ENCODE assay signal across 23 cellular contexts in the genomic region with DNA sequence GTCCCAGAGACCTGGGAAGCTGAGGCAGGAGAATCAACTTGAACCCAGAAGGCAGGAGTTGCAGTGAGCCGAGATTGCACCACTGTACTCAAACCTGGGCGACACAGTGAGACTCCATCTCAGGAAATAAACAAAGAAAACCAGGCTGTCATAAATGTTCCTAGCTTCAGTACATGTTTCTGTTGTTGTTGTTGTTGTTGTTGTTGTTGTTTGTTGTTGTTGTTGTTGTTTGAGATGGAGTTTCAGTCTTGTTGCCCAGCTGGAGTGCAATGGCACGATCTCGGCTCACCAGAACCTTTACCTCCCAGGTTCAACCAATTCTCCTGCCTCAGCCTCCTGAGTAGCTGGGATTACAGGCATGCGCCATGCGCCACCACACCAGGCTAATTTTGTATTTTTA.
DNase-seq lines count a peak whose midpoint lies in the region; ATAC-seq, FAIRE-seq and TF ChIP-seq lines count a peak whose summit lies in the region.
"Had no signal": no experiment of that assay in that cellular context is flagged by ENCODE, and none has a peak within 500 bp of the region (broad histone marks: within the 10 kb centered on the region; RNA-seq: fewer than 3 reads in every experiment).

No MANE protein-coding gene starts in this region.

- BruUV-seq in HepG2 (replicated peaks; lab: Mats Ljungman, UMichigan), result no TSS peak

- no peaks in the 10 kb centered on the region for H3K79me2 ChIP-seq in HepG2 (ENCODE audit: insufficient read depth, low read length)

- peaks cover 29% of the 10 kb centered on the region for H3K4me1 ChIP-seq in HepG2 (ENCODE audit: insufficient read depth, low read length)
- H3K4me1 ChIP-seq in right lobe of liver, result peaks cover 2 to 14% (median 8%) of the 10 kb centered on the region in 4 donors
- no peaks in the 10 kb centered on the region for H3K4me1 ChIP-seq in esophagus muscularis mucosa
- H3K4me1 ChIP-seq: BE2C had no signal

- H4K20me1 ChIP-seq in HepG2 (ENCODE audit: insufficient read depth, low read length), result no peaks in the 10 kb centered on the region

- TF ChIP-seq POLR2A in HepG2 (IDR thresholded peaks at IDR 0.05; ENCODE audit: insufficient read depth in 1 of 2, low read depth in 2 of 2, low read length in 2 of 2) (no peak), right lobe of liver (IDR thresholded peaks at IDR 0.05) (no peak), esophagus muscularis mucosa (IDR thresholded peaks at IDR 0.05; ENCODE audit: low read depth) (no peak)

- POLR2A ChIA-PET in HepG2 (lab: Yijun Ruan, JAX), result no interaction called here

- H2AFZ ChIP-seq in HepG2 (ENCODE audit: low read length), result no peak overlapping the region

- H3K36me3 ChIP-seq in HepG2 (replicated peaks in 1 of 2; ENCODE audit: control insufficient read depth in 1 of 2, insufficient read depth in 2 of 2, low read length in 2 of 2) (no peaks in the 10 kb centered on the region), right lobe of liver (no peaks in the 10 kb centered on the region), esophagus muscularis mucosa (no peaks in the 10 kb centered on the region)
- H3K36me3 ChIP-seq: BE2C, BLaER1 had no signal

- ATAC-seq in HepG2 (no peak), right lobe of liver (no peak)

- FAIRE-seq in HepG2 (lab: Jason Lieb, UNC), result no peak
- FAIRE-seq: A204.1, G401.6, GM12891, GM19239 had no signal

- H3K9me3 ChIP-seq in HepG2 (ENCODE audit: low read length) (no peaks in the 10 kb centered on the region), right lobe of liver (no peaks in the 10 kb centered on the region), esophagus muscularis mucosa (no peaks in the 10 kb centered on the region)
- H3K9me3 ChIP-seq: BE2C had no signal

- no peak overlapping the region for H3K9ac ChIP-seq in HepG2 (ENCODE audit: insufficient read depth, low read depth, low read length)
- H3K9ac ChIP-seq: BLaER1 had no signal

- H3K27me3 ChIP-seq in HepG2 (ENCODE audit: control insufficient read depth in 1 of 2, insufficient read depth in 2 of 2, low read length in 2 of 2), result peaks cover 0 to 5% of the 10 kb centered on the region in 2 experiments; a peak in 3 of 5 replicates
- H3K27me3 ChIP-seq in right lobe of liver, result no peaks in the 10 kb centered on the region
- no peaks in the 10 kb centered on the region for H3K27me3 ChIP-seq in esophagus muscularis mucosa
- H3K27me3 ChIP-seq: BE2C had no signal

- TF ChIP-seq CTCF in HepG2 (CRISPR knock-in tag; IDR thresholded peaks at IDR 0.05) (no peak), right lobe of liver (IDR thresholded peaks at IDR 0.05) (no peak), esophagus muscularis mucosa (IDR thresholded peaks at IDR 0.05) (no peak)

- H3K27ac ChIP-seq in HepG2 (ENCODE audit: extremely low read length, insufficient read depth, low read length) (no peak overlapping the region), right lobe of liver (no peak overlapping the region), esophagus muscularis mucosa (replicated peaks in 1 of 4) (no peak overlapping the region)
- H3K27ac ChIP-seq: BLaER1 had no signal

- 79% methylated on average over 6 of the region's 6 CpGs for WGBS in HepG2 (ENCODE audit: low lambda C conversion rate)
- WGBS in right lobe of liver (ENCODE audit: insufficient coverage, low coverage, low lambda C conversion rate, missing lambda C conversion rate), result 96% methylated on average over 4 of the region's 6 CpGs
- 88% methylated on average over 6 of the region's 6 CpGs for WGBS in esophagus muscularis mucosa

- TF ChIP-seq RAD21 in HepG2 (CRISPR knock-in tag; IDR thresholded peaks at IDR 0.05), result no peak

- in situ Hi-C loops in HepG2 (cut with HindIII; ENCODE audit: extremely low pct_ligation_motif_present, low pct_unique_long_range_greater_than_20kb), result no loop called here

- TF ChIP-seq EP300 in HepG2 (IDR thresholded peaks at IDR 0.05; ENCODE audit: low read depth in 2 of 2, low read length in 2 of 2) (no peak), HepG2 (CRISPR knock-in tag; IDR thresholded peaks at IDR 0.05; ENCODE audit: borderline replicate concordance) (no peak), esophagus muscularis mucosa (IDR thresholded peaks at IDR 0.05) (no peak)

- intact Hi-C loops in HepG2 (cut with micrococcal nuclease; ENCODE audit: unreplicated experiment), result no loop called here
- intact Hi-C loops in right lobe of liver (cut with DNase I), result no loop called here
- intact Hi-C loops in esophagus muscularis mucosa (cut with DNase I), result no loop called here

- CTCF ChIA-PET in HepG2 (lab: Yijun Ruan, JAX; ENCODE audit: low intra/inter-chr PET ratio, low total read pairs), result no interaction called here

- H3K4me3 ChIP-seq in HepG2 (replicated peaks in 1 of 3; ENCODE audit: insufficient read depth in 1 of 3, low read depth in 2 of 3, low read length in 3 of 3) (no peak overlapping the region), right lobe of liver (no peak overlapping the region), esophagus muscularis mucosa (no peak overlapping the region)
- H3K4me3 ChIP-seq: BLaER1 had no signal

- no peak overlapping the region for H3K4me2 ChIP-seq in HepG2 (ENCODE audit: low read depth, low read length)
- H3K4me2 ChIP-seq: BLaER1 had no signal

- DNase-seq in HepG2 (ENCODE audit: low spot score), result no peak
- no peak for DNase-seq in right lobe of liver
- peak; percentile 42 for DNase-seq in esophagus muscularis mucosa (ENCODE audit: extremely low spot score)
- DNase-seq in DMS53 treated with DMSO at 0.1 percent for 48 hours (lab: John Stamatoyannopoulos, UW; ENCODE audit: unreplicated experiment), result no peak
- DNase-seq in dedifferentiated amniotic fluid mesenchymal stem cell (ENCODE audit: extremely low spot score), result no peak
- DNase-seq: 8988T; ACHN; BE2C; C1 segment of cervical spinal cord; CD4-positive, alpha-beta memory T cell; CD4-positive, CD25-positive, alpha-beta regulatory T cell; CD8-positive, alpha-beta memory T cell; COR-L47; DMS 273 treated with DMSO at 0.1 percent for 48 hours; DMS153; DMS53; DMS79 treated with DMSO at 0.1 percent for 48 hours; GF-D8 had no signal

TF ChIP-seq in HepG2, 621 proteins besides CTCF, POLR2A, EP300 and RAD21:
- TF ChIP-seq FOXP1 (IDR thresholded peaks at IDR 0.05) (peak; percentile 91), FOXP1 (CRISPR knock-in tag; IDR thresholded peaks at IDR 0.05) (no peak), ZBTB7A (CRISPR knock-in tag; IDR thresholded peaks at IDR 0.05) (no peak)
TF ChIP-seq in HepG2: peak in this region for 1.
